34 cellular contexts compared by ENCODE assay signal in genomic region chr19:41088151-41088550, GRCh38. TPM values are rescaled to one million over a fixed set of nuclear protein-coding genes. Genes with fewer than 3 reads are reported as not detected.
"Had no signal": no experiment of that assay in that cellular context is flagged by ENCODE, and none has a peak within 500 bp of the region (broad histone marks: within the 10 kb centered on the region; RNA-seq: fewer than 3 reads in every experiment).

CYP2A13 (plus strand) TSS chr19:41088451; CDS start chr19:41088472, 21 bp downstream.

- H3K4me3 Mint-ChIP-seq: nephron progenitor cell; stimulated activated memory B cell treated with anti-CD40 and anti-IgM and Interleukin-4, amounts not matched to agents 10 μg/mL and 1 μg/mL and 100 μg/mL, for 72 hours had no signal

- H3K36me3 Mint-ChIP-seq: stimulated activated memory B cell treated with anti-CD40 and anti-IgM and Interleukin-4, amounts not matched to agents 10 μg/mL and 1 μg/mL and 100 μg/mL, for 72 hours had no signal

- H3K79me2 ChIP-seq: hepatocyte had no signal

- H3K9me3 ChIP-seq: esophagus muscularis mucosa, gastroesophageal sphincter, heart left ventricle, left lung, ovary, psoas muscle, sigmoid colon, testis, tibial artery, upper lobe of left lung had no signal

- H3K27ac ChIP-seq: epithelial cell of prostate, esophagus muscularis mucosa, foreskin keratinocyte, gastroesophageal sphincter, heart left ventricle, hepatocyte, left lung, ovary, psoas muscle, sigmoid colon, testis, tibial artery, upper lobe of left lung had no signal

- H3K4me1 ChIP-seq: esophagus muscularis mucosa, foreskin keratinocyte, gastroesophageal sphincter, heart left ventricle, left lung, psoas muscle, sigmoid colon, testis, upper lobe of left lung had no signal

- H3K27me3 ChIP-seq: ovary, testis had no signal

- H3K4me3 ChIP-seq: esophagus muscularis mucosa, gastroesophageal sphincter, heart left ventricle, hepatocyte, left lung, ovary, psoas muscle, sigmoid colon, testis, tibial artery, upper lobe of left lung had no signal

- H3K9me3 Mint-ChIP-seq: nephron progenitor cell had no signal

- H2AFZ ChIP-seq: hepatocyte had no signal

- H3K36me3 ChIP-seq: esophagus muscularis mucosa, gastroesophageal sphincter, heart left ventricle, left lung, ovary, sigmoid colon, tibial artery, upper lobe of left lung had no signal

- H3K27ac Mint-ChIP-seq: nephron progenitor cell; stimulated activated memory B cell treated with anti-CD40 and anti-IgM and Interleukin-4, amounts not matched to agents 10 μg/mL and 1 μg/mL and 100 μg/mL, for 72 hours had no signal

- H3K4me1 Mint-ChIP-seq: nephron progenitor cell; stimulated activated memory B cell treated with anti-CD40 and anti-IgM and Interleukin-4, amounts not matched to agents 10 μg/mL and 1 μg/mL and 100 μg/mL, for 72 hours had no signal

- DNase-seq: cortex of kidney; foreskin keratinocyte; heart left ventricle; left cardiac atrium; left lung; mesendoderm; midbrain; naive thymus-derived CD4-positive, alpha-beta T cell; nephron progenitor cell; occipital lobe; ovary; posterior cingulate gyrus; psoas muscle; right cardiac atrium; sigmoid colon; stimulated activated CD4-positive, alpha-beta T cell treated with anti-CD3 and anti-CD28 coated beads, Interleukin-2, amount 100 ng/mL, for 24 hours; stimulated activated CD4-positive, alpha-beta T cell treated with anti-CD3 and anti-CD28 coated beads, Interleukin-4, amount 100 ng/mL, for 24 hours; stimulated activated naive CD8-positive, alpha-beta T cell treated with anti-CD3 and anti-CD28 coated beads, Interleukin-15, Interleukin-2, amounts not matched to agents 100 U/mL and 50 U/mL, for 24 hours; substantia nigra; testis; tibial artery; upper lobe of left lung had no signal

- ATAC-seq: foreskin keratinocyte; gastroesophageal sphincter; heart left ventricle; left cardiac atrium; left lung; naive thymus-derived CD4-positive, alpha-beta T cell; psoas muscle; right cardiac atrium; stimulated activated memory B cell treated with anti-CD40 and anti-IgM and Interleukin-4, amounts not matched to agents 10 μg/mL and 1 μg/mL and 100 μg/mL, for 72 hours; stimulated activated naive CD8-positive, alpha-beta T cell treated with anti-CD3 and anti-CD28 coated beads, Interleukin-15, Interleukin-2, amounts not matched to agents 100 U/mL and 50 U/mL, for 24 hours had no signal

RNA-seq across cellular contexts. Expression of gene CYP2A13, which starts in this region (rescaled TPM):
- total RNA-seq: dermis microvascular lymphatic vessel endothelial cell; esophagus muscularis mucosa; fibroblast of lung; foreskin keratinocyte; gastroesophageal sphincter; heart left ventricle; hepatocyte; kidney epithelial cell; left cardiac atrium; left lung; lower leg skin; lung microvascular endothelial cell; naive thymus-derived CD4-positive, alpha-beta T cell; occipital lobe; ovary; psoas muscle; renal cortical epithelial cell; right cardiac atrium; sigmoid colon; skeletal muscle tissue had no signal
- polyA plus RNA-seq: fibroblast of lung; foreskin keratinocyte; heart left ventricle; hepatocyte; naive thymus-derived CD4-positive, alpha-beta T cell; ovary; psoas muscle; right cardiac atrium; sigmoid colon had no signal
